In genomic region chr6:98929498-98930060, GRCh38 we compare ENCODE assay signal across 1 cellular context.
TF ChIP-seq lines count a peak whose summit lies in the region.

No MANE protein-coding gene starts in this region.

TF ChIP-seq in GM12878, 131 proteins besides CTCF, POLR2A, EP300 and RAD21:
- TF ChIP-seq ATF7 (IDR thresholded peaks at IDR 0.05; ENCODE audit: low read depth) (no peak), MLLT1 (IDR thresholded peaks at IDR 0.05) (no peak), ZBTB40 (IDR thresholded peaks at IDR 0.05; ENCODE audit: borderline replicate concordance) (no peak), RCOR1 (conservative IDR thresholded peaks at IDR 0.05; ENCODE audit: low read depth, low read length) (no peak), TCF7 (IDR thresholded peaks at IDR 0.05; ENCODE audit: borderline replicate concordance) (no peak), KLF5 (IDR thresholded peaks at IDR 0.05; ENCODE audit: partially characterized antibody) (no peak), PML (IDR thresholded peaks at IDR 0.05; ENCODE audit: low read length) (no peak), SMARCA5 (IDR thresholded peaks at IDR 0.05) (no peak), SREBF2 (IDR thresholded peaks at IDR 0.05; ENCODE audit: low read length) (no peak), NR2F1 (conservative IDR thresholded peaks at IDR 0.05) (no peak), MTA3 (IDR thresholded peaks at IDR 0.05; ENCODE audit: borderline replicate concordance, low read length) (no peak), STAT3 (IDR thresholded peaks at IDR 0.05; ENCODE audit: low read depth, low read length) (no peak), MYC (IDR thresholded peaks at IDR 0.05; ENCODE audit: insufficient read depth, insufficient read length, insufficient replicate concordance, low read length, severe bottlenecking) (no peak), BMI1 (IDR thresholded peaks at IDR 0.05; ENCODE audit: borderline replicate concordance) (no peak), BCL3 (IDR thresholded peaks at IDR 0.05; ENCODE audit: borderline replicate concordance, insufficient read depth, low read depth, low read length, poor library complexity, severe bottlenecking) (no peak), SREBF1 (IDR thresholded peaks at IDR 0.05; ENCODE audit: low read length) (no peak), PBX3 (IDR thresholded peaks at IDR 0.05; ENCODE audit: insufficient replicate concordance, low read depth, low read length) (no peak), NFYA (IDR thresholded peaks at IDR 0.05; ENCODE audit: borderline replicate concordance, low read depth, low read length) (no peak), SIX5 (IDR thresholded peaks at IDR 0.05; ENCODE audit: low read depth, low read length, severe bottlenecking) (no peak), CBX5 (IDR thresholded peaks at IDR 0.05; ENCODE audit: low read depth) (no peak)
